15 cellular contexts compared by ENCODE assay signal in the genomic region with DNA sequence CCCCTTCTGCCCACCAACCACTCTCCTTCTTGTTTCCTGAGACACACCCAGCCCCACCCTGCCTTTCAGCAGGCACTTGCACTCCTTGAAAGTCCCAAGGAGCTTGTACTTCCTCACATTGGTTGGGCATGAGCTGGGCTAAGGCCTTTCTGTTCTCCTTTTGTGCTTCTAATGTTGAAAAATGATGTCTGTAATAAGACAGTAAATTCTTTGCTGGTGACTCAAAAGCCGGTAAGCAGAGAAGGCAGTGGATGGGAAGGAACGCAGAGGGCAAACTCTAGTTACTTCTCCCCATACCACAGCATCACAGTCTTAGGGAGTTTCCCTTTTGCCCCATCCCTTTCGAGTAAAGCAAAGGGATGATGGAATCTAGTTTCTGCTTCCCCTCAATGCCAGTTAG.
DNase-seq lines count a peak whose midpoint lies in the region; ATAC-seq and TF ChIP-seq lines count a peak whose summit lies in the region.
"Had no signal": no experiment of that assay in that cellular context is flagged by ENCODE, and none has a peak within 500 bp of the region (broad histone marks: within the 10 kb centered on the region; RNA-seq: fewer than 3 reads in every experiment).

No MANE protein-coding gene starts in this region.

- H3K27me3 ChIP-seq in stomach: no peaks in the 10 kb centered on the region

- peaks cover 29% of the 10 kb centered on the region for H3K27me3 Mint-ChIP-seq in activated T-helper 1 cell treated with anti-CD3 and anti-CD28 coated beads, Interleukin-12 subunit alpha, Interleukin-12 subunit beta, Interleukin-2, Interleukin-4 antibody, amounts not matched to agents 30 ng/mL and 10 ng/mL and 1 ng/mL, durations not matched to agents 14 hours and 24 hours and 36 hours (ENCODE audit: insufficient read depth)

- no peaks in the 10 kb centered on the region for H3K36me3 ChIP-seq in stomach

- no peaks in the 10 kb centered on the region for H3K9me3 Mint-ChIP-seq in activated T-helper 1 cell treated with anti-CD3 and anti-CD28 coated beads, Interleukin-12 subunit alpha, Interleukin-12 subunit beta, Interleukin-2, Interleukin-4 antibody, amounts not matched to agents 30 ng/mL and 10 ng/mL and 1 ng/mL, durations not matched to agents 14 hours and 24 hours and 36 hours
- H3K9me3 Mint-ChIP-seq: activated CD4-positive, alpha-beta memory T cell treated with anti-CD3 and anti-CD28 coated beads, Interleukin-2, amount 10 ng/mL, durations not matched to agents 7 days and 5 days; immature natural killer cell; stimulated activated memory B cell treated with anti-CD40 and anti-IgM and Interleukin-4, amounts not matched to agents 10 μg/mL and 1 μg/mL and 100 μg/mL, for 72 hours had no signal

- TF ChIP-seq EP300 in stomach (IDR thresholded peaks at IDR 0.05): peak; percentile 70

- ATAC-seq in SK-N-SH treated with all-trans-retinoic acid at 6 μM for 48 hours: peak; percentile 90
- ATAC-seq: stimulated activated memory B cell treated with anti-CD40 and anti-IgM and Interleukin-4, amounts not matched to agents 10 μg/mL and 1 μg/mL and 100 μg/mL, for 72 hours had no signal

- H3K36me3 Mint-ChIP-seq in activated T-helper 1 cell treated with anti-CD3 and anti-CD28 coated beads, Interleukin-12 subunit alpha, Interleukin-12 subunit beta, Interleukin-2, Interleukin-4 antibody, amounts not matched to agents 30 ng/mL and 10 ng/mL and 1 ng/mL, durations not matched to agents 14 hours and 24 hours and 36 hours (ENCODE audit: low read depth): no peaks in the 10 kb centered on the region
- H3K36me3 Mint-ChIP-seq: immature natural killer cell; stimulated activated memory B cell treated with anti-CD40 and anti-IgM and Interleukin-4, amounts not matched to agents 10 μg/mL and 1 μg/mL and 100 μg/mL, for 72 hours had no signal

- H3K4me3 ChIP-seq in fibroblast of the aortic adventitia (ENCODE audit: low read depth, low read length) (no peak overlapping the region), stomach (no peak overlapping the region)

- H3K9me3 ChIP-seq in stomach: no peaks in the 10 kb centered on the region

- H3K4me1 ChIP-seq in stomach: peaks cover 10 to 25% (median 21%) of the 10 kb centered on the region in 4 donors

- peaks cover 14% of the 10 kb centered on the region for H3K4me1 Mint-ChIP-seq in activated T-helper 1 cell treated with anti-CD3 and anti-CD28 coated beads, Interleukin-12 subunit alpha, Interleukin-12 subunit beta, Interleukin-2, Interleukin-4 antibody, amounts not matched to agents 30 ng/mL and 10 ng/mL and 1 ng/mL, durations not matched to agents 14 hours and 24 hours and 36 hours (ENCODE audit: low read depth)
- H3K4me1 Mint-ChIP-seq: stimulated activated memory B cell treated with anti-CD40 and anti-IgM and Interleukin-4, amounts not matched to agents 10 μg/mL and 1 μg/mL and 100 μg/mL, for 72 hours had no signal

- 61 to 83% (median 72%) methylated on average over 3 of the region's 3 CpGs for WGBS in stomach, 5 donors

- H3K4me3 Mint-ChIP-seq in activated T-helper 1 cell treated with anti-CD3 and anti-CD28 coated beads, Interleukin-12 subunit alpha, Interleukin-12 subunit beta, Interleukin-2, Interleukin-4 antibody, amounts not matched to agents 30 ng/mL and 10 ng/mL and 1 ng/mL, durations not matched to agents 14 hours and 24 hours and 36 hours: no peak overlapping the region
- H3K4me3 Mint-ChIP-seq: activated CD4-positive, alpha-beta memory T cell treated with anti-CD3 and anti-CD28 coated beads, Interleukin-2, amount 10 ng/mL, durations not matched to agents 7 days and 5 days; immature natural killer cell; stimulated activated memory B cell treated with anti-CD40 and anti-IgM and Interleukin-4, amounts not matched to agents 10 μg/mL and 1 μg/mL and 100 μg/mL, for 72 hours had no signal

- DNase-seq in GM03348 (ENCODE audit: low spot score) (peak; percentile 82), fibroblast of the aortic adventitia (ENCODE audit: low read depth) (peak; percentile 64), stomach (no peak), NCI-H1092 treated with DMSO at 0.1 percent for 48 hours (lab: John Stamatoyannopoulos, UW) (no peak), inferior parietal cortex (ENCODE audit: extremely low spot score) (no peak)
- no peak for DNase-seq in activated T-helper 1 cell treated with anti-CD3 and anti-CD28 coated beads, Interleukin-12 subunit alpha, Interleukin-12 subunit beta, Interleukin-2, Interleukin-4 antibody, amounts not matched to agents 30 ng/mL and 10 ng/mL and 1 ng/mL, durations not matched to agents 14 hours and 24 hours and 36 hours (ENCODE audit: low spot score)
- DNase-seq: activated CD4-positive, alpha-beta memory T cell treated with anti-CD3 and anti-CD28 coated beads, Interleukin-2, amount 10 ng/mL, durations not matched to agents 7 days and 5 days; caudate nucleus; immature natural killer cell; NCI-H1105 treated with DMSO at 0.1 percent for 48 hours; NCI-H446 treated with DMSO at 0.1 percent for 48 hours; retina; stimulated activated CD4-positive, alpha-beta T cell treated with anti-CD3 and anti-CD28 coated beads, Interleukin-4, amount 100 ng/mL, for 1 hour had no signal

- TF ChIP-seq CTCF in fibroblast of the aortic adventitia (IDR thresholded peaks at IDR 0.05; ENCODE audit: insufficient read depth, low read length) (no peak), stomach (IDR thresholded peaks at IDR 0.05) (no peak)

- intact Hi-C loops in stomach (cut with DNase I; ENCODE audit: low total_unique reads): no loop called here
- intact Hi-C loops in activated T-helper 1 cell treated with anti-CD3 and anti-CD28 coated beads, Interleukin-12 subunit alpha, Interleukin-12 subunit beta, Interleukin-2, Interleukin-4 antibody, amounts not matched to agents 30 ng/mL and 10 ng/mL and 1 ng/mL, durations not matched to agents 14 hours and 24 hours and 36 hours (cut with micrococcal nuclease): no loop called here

- H3K27ac ChIP-seq in stomach: peak overlapping the region in 1 of 5 donors; percentile 63

- H3K27ac Mint-ChIP-seq in activated T-helper 1 cell treated with anti-CD3 and anti-CD28 coated beads, Interleukin-12 subunit alpha, Interleukin-12 subunit beta, Interleukin-2, Interleukin-4 antibody, amounts not matched to agents 30 ng/mL and 10 ng/mL and 1 ng/mL, durations not matched to agents 14 hours and 24 hours and 36 hours: no peak overlapping the region
- H3K27ac Mint-ChIP-seq: activated CD4-positive, alpha-beta memory T cell treated with anti-CD3 and anti-CD28 coated beads, Interleukin-2, amount 10 ng/mL, durations not matched to agents 7 days and 5 days; immature natural killer cell; stimulated activated memory B cell treated with anti-CD40 and anti-IgM and Interleukin-4, amounts not matched to agents 10 μg/mL and 1 μg/mL and 100 μg/mL, for 72 hours had no signal

- no peak for TF ChIP-seq POLR2A in stomach (IDR thresholded peaks at IDR 0.05)

TF ChIP-seq in SK-N-SH treated with all-trans-retinoic acid at 6 μM for 48 hours, 23 proteins besides CTCF, POLR2A, EP300 and RAD21:
- TF ChIP-seq ZFP30 (CRISPR knock-in tag; IDR thresholded peaks at IDR 0.05) (no peak), ARNTL (CRISPR knock-in tag; IDR thresholded peaks at IDR 0.05; ENCODE audit: borderline replicate concordance, low read depth) (no peak), ZNF565 (CRISPR knock-in tag; conservative IDR thresholded peaks at IDR 0.05; ENCODE audit: low read depth) (no peak), ZFP3 (CRISPR knock-in tag; IDR thresholded peaks at IDR 0.05) (peak; percentile 54; the same call in 1 of the 2 replicates), ISL1 (CRISPR knock-in tag; IDR thresholded peaks at IDR 0.05) (peak; percentile 38), ZC3H10 (CRISPR knock-in tag; IDR thresholded peaks at IDR 0.05) (no peak), CSDC2 (CRISPR knock-in tag; IDR thresholded peaks at IDR 0.05) (0 out of 2 replicates have a peak, but pooled peaks have one; percentile 75), RARB (CRISPR knock-in tag; IDR thresholded peaks at IDR 0.05) (no peak)
- TF ChIP-seq, protein P1, sequence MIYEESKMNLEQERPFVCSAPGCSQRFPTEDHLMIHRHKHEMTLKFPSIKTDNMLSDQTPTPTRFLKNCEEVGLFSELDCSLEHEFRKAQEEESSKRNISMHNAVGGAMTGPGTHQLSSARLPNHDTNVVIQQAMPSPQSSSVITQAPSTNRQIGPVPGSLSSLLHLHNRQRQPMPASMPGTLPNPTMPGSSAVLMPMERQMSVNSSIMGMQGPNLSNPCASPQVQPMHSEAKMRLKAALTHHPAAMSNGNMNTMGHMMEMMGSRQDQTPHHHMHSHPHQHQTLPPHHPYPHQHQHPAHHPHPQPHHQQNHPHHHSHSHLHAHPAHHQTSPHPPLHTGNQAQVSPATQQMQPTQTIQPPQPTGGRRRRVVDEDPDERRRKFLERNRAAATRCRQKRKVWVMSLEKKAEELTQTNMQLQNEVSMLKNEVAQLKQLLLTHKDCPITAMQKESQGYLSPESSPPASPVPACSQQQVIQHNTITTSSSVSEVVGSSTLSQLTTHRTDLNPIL (CRISPR knock-in tag; IDR thresholded peaks at IDR 0.05; ENCODE audit: low read depth): no peak
TF ChIP-seq in SK-N-SH treated with all-trans-retinoic acid at 6 μM for 48 hours: peak in this region for 3.

Comparison
In these comparisons a context has a peak if more than half of its experiments do, and no peak if none do; other contexts are left out.
1. DNase-seq: peak in GM03348 (single experiment) and fibroblast of the aortic adventitia (single experiment); none in stomach (single experiment), NCI-H1092 treated with DMSO at 0.1 percent for 48 hours (single experiment), inferior parietal cortex (single experiment) and activated T-helper 1 cell treated with anti-CD3 and anti-CD28 coated beads, Interleukin-12 subunit alpha, Interleukin-12 subunit beta, Interleukin-2, Interleukin-4 antibody, amounts not matched to agents 30 ng/mL and 10 ng/mL and 1 ng/mL, durations not matched to agents 14 hours and 24 hours and 36 hours (single experiment).